In the genomic region with DNA sequence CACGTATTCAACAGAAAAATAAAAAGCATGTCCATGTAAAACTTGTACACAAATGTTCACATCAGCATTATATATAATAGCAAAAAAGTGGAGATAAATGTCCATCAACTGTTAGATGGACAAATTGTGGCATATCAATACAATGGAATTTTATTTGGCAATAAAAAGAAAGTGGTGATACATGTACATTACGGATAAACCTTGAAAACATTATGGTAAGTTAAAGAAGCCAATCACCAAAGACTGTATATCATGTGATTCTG, we compare ENCODE assay signal across 16 cellular contexts.
DNase-seq lines count a peak whose midpoint lies in the region; ATAC-seq, FAIRE-seq and TF ChIP-seq lines count a peak whose summit lies in the region.
"Had no signal": no experiment of that assay in that cellular context is flagged by ENCODE, and none has a peak within 500 bp of the region (broad histone marks: within the 10 kb centered on the region; RNA-seq: fewer than 3 reads in every experiment).

No MANE protein-coding gene starts in this region.

- ATAC-seq in A549 (no peak), GM21528 (IDR thresholded peaks at IDR 0.05; ENCODE audit: low FRiP score, unreplicated experiment) (no peak), WTC11 (no peak)

- H3K27ac ChIP-seq in A549 (no peak overlapping the region), SK-N-MC (peak overlapping the region; percentile 78; the same call in 1 of the 2 replicates), neutrophil (peak overlapping the region; percentile 67)
- H3K27ac ChIP-seq: KMS-11 had no signal

- H3K4me3 Mint-ChIP-seq in CD14-positive monocyte = peak overlapping the region in 1 of 2 donors; percentile 67
- H3K4me3 Mint-ChIP-seq in WTC11 = no peak overlapping the region
- H3K4me3 Mint-ChIP-seq: CD4-positive, CD25-positive, alpha-beta regulatory T cell; GM23338; IgD-negative memory B cell had no signal

- intact Hi-C loops in CD14-positive monocyte (cut with micrococcal nuclease) = loop anchor here in 1 of 2 donors (5.0 kb wide), 1 partner anchor 68 kb away; no protein-coding TSS in a partner anchor

- TF ChIP-seq RAD21 in A549 (conservative IDR thresholded peaks at IDR 0.05 in 1 of 2, IDR thresholded peaks at IDR 0.05 in 1 of 2) = no peak

- H3K4me1 Mint-ChIP-seq in CD14-positive monocyte (peaks cover 34% of the 10 kb centered on the region), WTC11 (peaks cover 17% of the 10 kb centered on the region)

- no peak overlapping the region for H3K9ac ChIP-seq in SK-N-MC (ENCODE audit: insufficient read length)
- H3K9ac ChIP-seq: KMS-11 had no signal

- peaks cover 25 to 28% of the 10 kb centered on the region in 2 donors for H3K36me3 Mint-ChIP-seq in CD14-positive monocyte
- H3K36me3 Mint-ChIP-seq in WTC11 = peaks cover 23% of the 10 kb centered on the region

- H3K9me3 ChIP-seq in A549 (no peaks in the 10 kb centered on the region), SK-N-MC (ENCODE audit: low read depth, low read length) (no peaks in the 10 kb centered on the region), neutrophil (no peaks in the 10 kb centered on the region)

- CTCF ChIA-PET in A549 (lab: Yijun Ruan, JAX) = no interaction called here
- CTCF ChIA-PET in WTC11 (lab: Charles Lee) = no interaction called here

- H3K4me3 ChIP-seq in A549 (no peak overlapping the region), SK-N-MC (no peak overlapping the region), neutrophil (ENCODE audit: low read depth in 1 of 2, low read length in 1 of 2) (no peak overlapping the region)
- H3K4me3 ChIP-seq: GM12878 had no signal

- WGBS in A549 (ENCODE audit: missing lambda C conversion rate) = 94% methylated on average over 2 of the region's 2 CpGs

- peaks cover 48% of the 10 kb centered on the region for H3K36me3 ChIP-seq in SK-N-MC (ENCODE audit: insufficient read depth, low read length)
- H3K36me3 ChIP-seq in neutrophil = peaks cover 3% of the 10 kb centered on the region

- H3K9me3 Mint-ChIP-seq in CD14-positive monocyte (no peaks in the 10 kb centered on the region), WTC11 (peaks cover 4% of the 10 kb centered on the region; the same call in 1 of the 2 replicates)

- H3K27ac Mint-ChIP-seq in CD14-positive monocyte = peak overlapping the region; percentile 78 to 95 (median 90)
- H3K27ac Mint-ChIP-seq in WTC11 = no peak overlapping the region
- H3K27ac Mint-ChIP-seq: CD4-positive, CD25-positive, alpha-beta regulatory T cell; IgD-negative memory B cell had no signal

- no peak for TF ChIP-seq POLR2A in A549 (IDR thresholded peaks at IDR 0.05; ENCODE audit: low read length)

- no peak for FAIRE-seq in A549 (lab: Jason Lieb, UNC)
- FAIRE-seq: GM12878, GM18507 had no signal

- H3K4me2 ChIP-seq in A549 = no peak overlapping the region
- H3K4me2 ChIP-seq: KMS-11 had no signal

- H3K4me1 ChIP-seq in A549 (peaks cover 7% of the 10 kb centered on the region; the same call in 2 of the 3 replicates), neutrophil (ENCODE audit: control insufficient read depth in 1 of 2, insufficient read depth in 1 of 2, low read depth in 1 of 2, low read length in 1 of 2) (peaks cover 29 to 33% of the 10 kb centered on the region in 2 experiments)

- no peak for TF ChIP-seq EP300 in A549 (IDR thresholded peaks at IDR 0.05)

- DNase-seq in A549 (ENCODE audit: low read depth in 1 of 2, low spot score in 1 of 2) (no peak), CD14-positive monocyte (ENCODE audit: low spot score) (no peak), SK-N-MC (ENCODE audit: low read depth, low spot score) (no peak), WTC11 (ENCODE audit: low spot score) (no peak)
- DNase-seq in activated effector memory CD4-positive, alpha-beta T cell treated with Interleukin-2 at 50 U/mL for 16 hours = no peak
- DNase-seq: CD4-positive, CD25-positive, alpha-beta regulatory T cell; DMS 273 treated with DMSO at 0.1 percent for 48 hours; DMS79; H7 had no signal

- H3K27me3 Mint-ChIP-seq in CD14-positive monocyte (ENCODE audit: low read depth in 3 of 3) = peaks cover 0 to 2% (median 1%) of the 10 kb centered on the region in 3 donors
- no peaks in the 10 kb centered on the region for H3K27me3 Mint-ChIP-seq in WTC11 (ENCODE audit: low read depth)
- H3K27me3 Mint-ChIP-seq: CD4-positive, CD25-positive, alpha-beta regulatory T cell; IgD-negative memory B cell had no signal

- no peak for TF ChIP-seq CTCF in A549 (IDR thresholded peaks at IDR 0.05)
- no peak for TF ChIP-seq CTCF in CD14-positive monocyte (IDR thresholded peaks at IDR 0.05)
- TF ChIP-seq CTCF in neutrophil (IDR thresholded peaks at IDR 0.05) = no peak
- TF ChIP-seq CTCF in WTC11 (IDR thresholded peaks at IDR 0.05) = no peak

- POLR2A ChIA-PET in A549 (lab: Yijun Ruan, JAX) (no interaction called here), WTC11 (lab: Charles Lee) (no interaction called here)

- H3K27me3 ChIP-seq in neutrophil = no peaks in the 10 kb centered on the region

TF ChIP-seq in A549, 52 proteins besides CTCF, POLR2A, EP300 and RAD21:
- TF ChIP-seq, protein P1, sequence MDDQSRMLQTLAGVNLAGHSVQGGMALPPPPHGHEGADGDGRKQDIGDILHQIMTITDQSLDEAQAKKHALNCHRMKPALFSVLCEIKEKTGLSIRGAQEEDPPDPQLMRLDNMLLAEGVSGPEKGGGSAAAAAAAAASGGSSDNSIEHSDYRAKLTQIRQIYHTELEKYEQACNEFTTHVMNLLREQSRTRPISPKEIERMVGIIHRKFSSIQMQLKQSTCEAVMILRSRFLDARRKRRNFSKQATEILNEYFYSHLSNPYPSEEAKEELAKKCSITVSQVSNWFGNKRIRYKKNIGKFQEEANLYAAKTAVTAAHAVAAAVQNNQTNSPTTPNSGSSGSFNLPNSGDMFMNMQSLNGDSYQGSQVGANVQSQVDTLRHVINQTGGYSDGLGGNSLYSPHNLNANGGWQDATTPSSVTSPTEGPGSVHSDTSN (IDR thresholded peaks at IDR 0.05) = no peak
- TF ChIP-seq, protein P2, sequence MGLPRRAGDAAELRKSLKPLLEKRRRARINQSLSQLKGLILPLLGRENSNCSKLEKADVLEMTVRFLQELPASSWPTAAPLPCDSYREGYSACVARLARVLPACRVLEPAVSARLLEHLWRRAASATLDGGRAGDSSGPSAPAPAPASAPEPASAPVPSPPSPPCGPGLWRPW (IDR thresholded peaks at IDR 0.05) = no peak
- no peak for TF ChIP-seq HOXB5 (CRISPR knock-in tag; IDR thresholded peaks at IDR 0.05)
- TF ChIP-seq MAFK (IDR thresholded peaks at IDR 0.05; ENCODE audit: partially characterized antibody) = peak; percentile 3
- TF ChIP-seq CHD4 (IDR thresholded peaks at IDR 0.05; ENCODE audit: borderline replicate concordance) = no peak
TF ChIP-seq in A549: peak in this region for 1.

TF ChIP-seq in WTC11, 78 proteins besides CTCF, POLR2A, EP300 and RAD21 (continues in another document):
- TF ChIP-seq TEAD1 (CRISPR knock-in tag; IDR thresholded peaks at IDR 0.05) (no peak), IRF2 (CRISPR knock-in tag; IDR thresholded peaks at IDR 0.05; ENCODE audit: borderline replicate concordance, low read depth) (no peak), FOXJ3 (CRISPR knock-in tag; IDR thresholded peaks at IDR 0.05; ENCODE audit: borderline replicate concordance) (no peak), ETV6 (CRISPR knock-in tag; IDR thresholded peaks at IDR 0.05) (no peak), ZNF416 (CRISPR knock-in tag; IDR thresholded peaks at IDR 0.05) (no peak), ZNF423 (CRISPR knock-in tag; IDR thresholded peaks at IDR 0.05) (no peak), SMAD4 (CRISPR knock-in tag; IDR thresholded peaks at IDR 0.05) (no peak), CREB1 (CRISPR knock-in tag; IDR thresholded peaks at IDR 0.05) (no peak)
- TF ChIP-seq, protein P3, sequence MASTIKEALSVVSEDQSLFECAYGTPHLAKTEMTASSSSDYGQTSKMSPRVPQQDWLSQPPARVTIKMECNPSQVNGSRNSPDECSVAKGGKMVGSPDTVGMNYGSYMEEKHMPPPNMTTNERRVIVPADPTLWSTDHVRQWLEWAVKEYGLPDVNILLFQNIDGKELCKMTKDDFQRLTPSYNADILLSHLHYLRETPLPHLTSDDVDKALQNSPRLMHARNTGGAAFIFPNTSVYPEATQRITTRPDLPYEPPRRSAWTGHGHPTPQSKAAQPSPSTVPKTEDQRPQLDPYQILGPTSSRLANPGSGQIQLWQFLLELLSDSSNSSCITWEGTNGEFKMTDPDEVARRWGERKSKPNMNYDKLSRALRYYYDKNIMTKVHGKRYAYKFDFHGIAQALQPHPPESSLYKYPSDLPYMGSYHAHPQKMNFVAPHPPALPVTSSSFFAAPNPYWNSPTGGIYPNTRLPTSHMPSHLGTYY (CRISPR knock-in tag; IDR thresholded peaks at IDR 0.05) = no peak
- TF ChIP-seq, protein P4, sequence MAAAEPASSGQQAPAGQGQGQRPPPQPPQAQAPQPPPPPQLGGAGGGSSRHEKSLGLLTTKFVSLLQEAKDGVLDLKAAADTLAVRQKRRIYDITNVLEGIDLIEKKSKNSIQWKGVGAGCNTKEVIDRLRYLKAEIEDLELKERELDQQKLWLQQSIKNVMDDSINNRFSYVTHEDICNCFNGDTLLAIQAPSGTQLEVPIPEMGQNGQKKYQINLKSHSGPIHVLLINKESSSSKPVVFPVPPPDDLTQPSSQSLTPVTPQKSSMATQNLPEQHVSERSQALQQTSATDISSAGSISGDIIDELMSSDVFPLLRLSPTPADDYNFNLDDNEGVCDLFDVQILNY (CRISPR knock-in tag; IDR thresholded peaks at IDR 0.05) = no peak
- TF ChIP-seq, protein P5, sequence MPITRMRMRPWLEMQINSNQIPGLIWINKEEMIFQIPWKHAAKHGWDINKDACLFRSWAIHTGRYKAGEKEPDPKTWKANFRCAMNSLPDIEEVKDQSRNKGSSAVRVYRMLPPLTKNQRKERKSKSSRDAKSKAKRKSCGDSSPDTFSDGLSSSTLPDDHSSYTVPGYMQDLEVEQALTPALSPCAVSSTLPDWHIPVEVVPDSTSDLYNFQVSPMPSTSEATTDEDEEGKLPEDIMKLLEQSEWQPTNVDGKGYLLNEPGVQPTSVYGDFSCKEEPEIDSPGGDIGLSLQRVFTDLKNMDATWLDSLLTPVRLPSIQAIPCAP (CRISPR knock-in tag; IDR thresholded peaks at IDR 0.05) = no peak
- TF ChIP-seq, protein P6, sequence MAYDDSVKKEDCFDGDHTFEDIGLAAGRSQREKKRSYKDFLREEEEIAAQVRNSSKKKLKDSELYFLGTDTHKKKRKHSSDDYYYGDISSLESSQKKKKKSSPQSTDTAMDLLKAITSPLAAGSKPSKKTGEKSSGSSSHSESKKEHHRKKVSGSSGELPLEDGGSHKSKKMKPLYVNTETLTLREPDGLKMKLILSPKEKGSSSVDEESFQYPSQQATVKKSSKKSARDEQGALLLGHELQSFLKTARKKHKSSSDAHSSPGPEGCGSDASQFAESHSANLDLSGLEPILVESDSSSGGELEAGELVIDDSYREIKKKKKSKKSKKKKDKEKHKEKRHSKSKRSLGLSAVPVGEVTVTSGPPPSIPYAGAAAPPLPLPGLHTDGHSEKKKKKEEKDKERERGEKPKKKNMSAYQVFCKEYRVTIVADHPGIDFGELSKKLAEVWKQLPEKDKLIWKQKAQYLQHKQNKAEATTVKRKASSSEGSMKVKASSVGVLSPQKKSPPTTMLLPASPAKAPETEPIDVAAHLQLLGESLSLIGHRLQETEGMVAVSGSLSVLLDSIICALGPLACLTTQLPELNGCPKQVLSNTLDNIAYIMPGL (CRISPR knock-in tag; IDR thresholded peaks at IDR 0.05) = no peak

Comparison
In these comparisons a context has a peak if more than half of its experiments do, and no peak if none do; other contexts are left out.
1. H3K27ac ChIP-seq: peak in SK-N-MC (single experiment) and neutrophil (single experiment); none in A549 (0 of 2).